In the genomic region with DNA sequence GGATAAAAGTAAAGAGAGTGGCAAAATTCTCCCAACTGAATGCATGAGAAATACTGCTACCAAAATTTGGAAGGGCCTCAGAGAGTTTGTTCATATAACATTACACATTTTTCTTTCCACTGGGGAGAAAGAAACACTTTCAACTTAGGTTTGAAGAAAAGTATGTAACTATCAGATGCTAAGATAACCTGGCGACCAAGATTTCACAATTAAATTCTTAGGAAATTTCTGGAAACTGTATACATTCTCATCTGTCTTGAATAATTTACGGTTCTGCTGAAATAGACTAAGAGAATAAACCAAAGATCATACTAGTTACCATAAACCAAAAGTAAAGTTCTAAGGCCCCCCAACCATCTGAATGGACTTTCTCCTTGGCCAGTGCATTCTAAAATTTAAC, we compare ENCODE assay signal across 28 cellular contexts.
A peak's percentile ranks its signal among the peaks of the same experiment; 100 is the strongest.
DNase-seq lines count a peak whose midpoint lies in the region; FAIRE-seq and TF ChIP-seq lines count a peak whose summit lies in the region.
"Had no signal": no experiment of that assay in that cellular context is flagged by ENCODE, and none has a peak within 500 bp of the region (broad histone marks: within the 10 kb centered on the region; RNA-seq: fewer than 3 reads in every experiment).

No MANE protein-coding gene starts in this region.

- no peak overlapping the region for H2AFZ ChIP-seq in astrocyte (ENCODE audit: low read depth, low read length)

- no peaks in the 10 kb centered on the region for H3K79me2 ChIP-seq in astrocyte (ENCODE audit: insufficient read depth, low read length)

- H3K9ac ChIP-seq in adipocyte (ENCODE audit: low read length) (no peak overlapping the region), astrocyte (ENCODE audit: low read length) (no peak overlapping the region)
- H3K9ac ChIP-seq: BLaER1 had no signal

- FAIRE-seq in astrocyte (lab: Jason Lieb, UNC) (no peak), RCC 7860 (lab: Jason Lieb, UNC) (no peak), H54 (lab: Jason Lieb, UNC) (no peak)
- FAIRE-seq: A549, GM12878, GM12892, GM18507 had no signal

- H3K4me3 Mint-ChIP-seq in astrocyte (ENCODE audit: unreplicated experiment) = no peak overlapping the region
- H3K4me3 Mint-ChIP-seq: CD14-positive monocyte; CD4-positive, alpha-beta memory T cell; CD4-positive, CD25-positive, alpha-beta regulatory T cell; CD8-positive, alpha-beta memory T cell had no signal

- H3K9me3 ChIP-seq in adipocyte (ENCODE audit: control insufficient read depth, low read length) (no peaks in the 10 kb centered on the region), astrocyte (ENCODE audit: insufficient read depth, low read depth, low read length) (no peaks in the 10 kb centered on the region)
- H3K9me3 ChIP-seq: A549, BE2C, BLaER1 had no signal

- H3K4me3 ChIP-seq in AG10803 (ENCODE audit: low read length) (no peak overlapping the region), adipocyte (ENCODE audit: low read length) (no peak overlapping the region), astrocyte (ENCODE audit: insufficient read depth, low read depth, low read length) (no peak overlapping the region), fibroblast of villous mesenchyme (ENCODE audit: low read depth, low read length) (no peak overlapping the region)
- H3K4me3 ChIP-seq: A549, BLaER1, GM12878 had no signal

- H3K4me1 ChIP-seq in adipocyte (ENCODE audit: control insufficient read depth, insufficient read depth, low read length) (no peaks in the 10 kb centered on the region), astrocyte (ENCODE audit: insufficient read depth, low read length) (no peaks in the 10 kb centered on the region)
- H3K4me1 ChIP-seq: A549, BE2C, BLaER1 had no signal

- TF ChIP-seq CTCF in AG10803 (conservative IDR thresholded peaks at IDR 0.05; ENCODE audit: low read length) (no peak), astrocyte (IDR thresholded peaks at IDR 0.05; ENCODE audit: insufficient read depth, low read depth, low read length) (no peak), fibroblast of villous mesenchyme (IDR thresholded peaks at IDR 0.05; ENCODE audit: insufficient read depth, low read depth, low read length) (no peak)

- H3K9me3 Mint-ChIP-seq in astrocyte (ENCODE audit: unreplicated experiment) = no peaks in the 10 kb centered on the region
- H3K9me3 Mint-ChIP-seq: CD4-positive, alpha-beta memory T cell had no signal

- H3K27me3 ChIP-seq in adipocyte (replicated peaks; ENCODE audit: control insufficient read depth, insufficient read depth, low read length) (no peaks in the 10 kb centered on the region), astrocyte (ENCODE audit: insufficient read depth, low read length) (no peaks in the 10 kb centered on the region)
- H3K27me3 ChIP-seq: BE2C, BLaER1 had no signal

- H3K4me2 ChIP-seq in astrocyte (ENCODE audit: low read length) = no peak overlapping the region
- H3K4me2 ChIP-seq: A549, BLaER1 had no signal

- no peaks in the 10 kb centered on the region for H3K4me1 Mint-ChIP-seq in astrocyte (ENCODE audit: low read depth, unreplicated experiment)
- H3K4me1 Mint-ChIP-seq: CD14-positive monocyte had no signal

- DNase-seq in AG10803 (ENCODE audit: low read depth) = peak; percentile 12
- DNase-seq in adipocyte (ENCODE audit: low read depth) = peak; percentile 30
- DNase-seq in astrocyte (ENCODE audit: low read depth) = peak; percentile 14
- DNase-seq in fibroblast of villous mesenchyme (ENCODE audit: low read depth) = peak; percentile 23
- DNase-seq in NCI-H2107 (lab: John Stamatoyannopoulos, UW) = no peak
- DNase-seq in RCC 7860 (ENCODE audit: low spot score) = no peak
- DNase-seq in activated naive CD4-positive, alpha-beta T cell (lab: John Stamatoyannopoulos, UW) = no peak
- DNase-seq in H54 (ENCODE audit: insufficient read length, low spot score) = no peak
- DNase-seq: BE2C; C1 segment of cervical spinal cord; CD4-positive, alpha-beta memory T cell; CD4-positive, CD25-positive, alpha-beta regulatory T cell; CD8-positive, alpha-beta memory T cell; COR-L47; DMS 273 treated with DMSO at 0.1 percent for 48 hours; DMS153; DMS53; DMS79; DND-41; EL; GDM1 had no signal

- no peaks in the 10 kb centered on the region for H3K27me3 Mint-ChIP-seq in astrocyte (ENCODE audit: low read depth, unreplicated experiment)
- H3K27me3 Mint-ChIP-seq: CD4-positive, alpha-beta memory T cell; CD4-positive, CD25-positive, alpha-beta regulatory T cell; CD8-positive, alpha-beta memory T cell had no signal

- H3K27ac Mint-ChIP-seq in astrocyte (ENCODE audit: unreplicated experiment) = no peak overlapping the region
- H3K27ac Mint-ChIP-seq: CD14-positive monocyte; CD4-positive, CD25-positive, alpha-beta regulatory T cell had no signal

- H4K20me1 ChIP-seq in astrocyte (ENCODE audit: insufficient read depth, low read length) = no peaks in the 10 kb centered on the region
- H4K20me1 ChIP-seq: BLaER1 had no signal

- H3K36me3 Mint-ChIP-seq in astrocyte (ENCODE audit: low read depth, unreplicated experiment) = no peaks in the 10 kb centered on the region
- H3K36me3 Mint-ChIP-seq: CD14-positive monocyte had no signal

- no peak for TF ChIP-seq POLR2A in H54 (IDR thresholded peaks at IDR 0.05; ENCODE audit: low read depth, low read length)

- H3K27ac ChIP-seq in astrocyte (ENCODE audit: low read depth, low read length) = no peak overlapping the region
- H3K27ac ChIP-seq: 22Rv1, A549, BLaER1 had no signal

- no peaks in the 10 kb centered on the region for H3K36me3 ChIP-seq in adipocyte (ENCODE audit: control insufficient read depth, insufficient read depth, low read length, severe bottlenecking)
- no peaks in the 10 kb centered on the region for H3K36me3 ChIP-seq in astrocyte (ENCODE audit: insufficient read depth, low read length)
- H3K36me3 ChIP-seq: BE2C, BLaER1 had no signal

Comparison
In these comparisons a context has a peak if more than half of its experiments do, and no peak if none do; other contexts are left out.
1. DNase-seq: peak in AG10803 (single experiment), adipocyte (single experiment), astrocyte (single experiment) and fibroblast of villous mesenchyme (single experiment); none in NCI-H2107 (single experiment), RCC 7860 (single experiment), activated naive CD4-positive, alpha-beta T cell (0 of 4) and H54 (single experiment).